3 cellular contexts compared by ENCODE assay signal in the genomic region with DNA sequence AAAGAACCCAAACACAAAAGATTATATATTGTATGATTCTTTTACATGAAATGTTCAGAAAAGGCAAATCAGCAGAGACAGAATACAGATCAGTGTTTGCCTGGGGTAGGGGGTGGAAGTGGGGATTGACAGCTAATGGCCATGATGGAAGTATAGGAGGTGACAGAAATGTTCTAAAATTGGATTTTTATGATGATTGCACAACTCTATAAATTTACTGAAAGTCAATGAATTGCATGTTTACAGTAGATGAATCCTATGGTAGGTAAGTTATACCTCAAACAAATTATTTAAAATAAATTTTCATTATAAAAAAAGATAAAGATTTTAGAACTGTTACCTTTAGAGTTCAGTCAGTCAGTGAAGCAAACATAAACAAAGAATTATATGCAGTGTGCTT.
TF ChIP-seq lines count a peak whose summit lies in the region.

No MANE protein-coding gene starts in this region.

TF ChIP-seq in GM23338, 12 proteins besides CTCF, POLR2A, EP300 and RAD21 (continues in another document):
- TF ChIP-seq POLR2AphosphoS5 (IDR thresholded peaks at IDR 0.05; ENCODE audit: low read depth) (no peak), STAT1 (IDR thresholded peaks at IDR 0.05; ENCODE audit: unreplicated experiment) (no peak), ZNF331 (CRISPR knock-in tag; IDR thresholded peaks at IDR 0.05; ENCODE audit: low read depth) (no peak), ZNF114 (CRISPR knock-in tag; IDR thresholded peaks at IDR 0.05) (no peak), EZH2phosphoT487 (IDR thresholded peaks at IDR 0.05; ENCODE audit: unreplicated experiment) (no peak), CREB1 (CRISPR knock-in tag; IDR thresholded peaks at IDR 0.05; ENCODE audit: low read depth) (no peak)
- TF ChIP-seq, protein P1, sequence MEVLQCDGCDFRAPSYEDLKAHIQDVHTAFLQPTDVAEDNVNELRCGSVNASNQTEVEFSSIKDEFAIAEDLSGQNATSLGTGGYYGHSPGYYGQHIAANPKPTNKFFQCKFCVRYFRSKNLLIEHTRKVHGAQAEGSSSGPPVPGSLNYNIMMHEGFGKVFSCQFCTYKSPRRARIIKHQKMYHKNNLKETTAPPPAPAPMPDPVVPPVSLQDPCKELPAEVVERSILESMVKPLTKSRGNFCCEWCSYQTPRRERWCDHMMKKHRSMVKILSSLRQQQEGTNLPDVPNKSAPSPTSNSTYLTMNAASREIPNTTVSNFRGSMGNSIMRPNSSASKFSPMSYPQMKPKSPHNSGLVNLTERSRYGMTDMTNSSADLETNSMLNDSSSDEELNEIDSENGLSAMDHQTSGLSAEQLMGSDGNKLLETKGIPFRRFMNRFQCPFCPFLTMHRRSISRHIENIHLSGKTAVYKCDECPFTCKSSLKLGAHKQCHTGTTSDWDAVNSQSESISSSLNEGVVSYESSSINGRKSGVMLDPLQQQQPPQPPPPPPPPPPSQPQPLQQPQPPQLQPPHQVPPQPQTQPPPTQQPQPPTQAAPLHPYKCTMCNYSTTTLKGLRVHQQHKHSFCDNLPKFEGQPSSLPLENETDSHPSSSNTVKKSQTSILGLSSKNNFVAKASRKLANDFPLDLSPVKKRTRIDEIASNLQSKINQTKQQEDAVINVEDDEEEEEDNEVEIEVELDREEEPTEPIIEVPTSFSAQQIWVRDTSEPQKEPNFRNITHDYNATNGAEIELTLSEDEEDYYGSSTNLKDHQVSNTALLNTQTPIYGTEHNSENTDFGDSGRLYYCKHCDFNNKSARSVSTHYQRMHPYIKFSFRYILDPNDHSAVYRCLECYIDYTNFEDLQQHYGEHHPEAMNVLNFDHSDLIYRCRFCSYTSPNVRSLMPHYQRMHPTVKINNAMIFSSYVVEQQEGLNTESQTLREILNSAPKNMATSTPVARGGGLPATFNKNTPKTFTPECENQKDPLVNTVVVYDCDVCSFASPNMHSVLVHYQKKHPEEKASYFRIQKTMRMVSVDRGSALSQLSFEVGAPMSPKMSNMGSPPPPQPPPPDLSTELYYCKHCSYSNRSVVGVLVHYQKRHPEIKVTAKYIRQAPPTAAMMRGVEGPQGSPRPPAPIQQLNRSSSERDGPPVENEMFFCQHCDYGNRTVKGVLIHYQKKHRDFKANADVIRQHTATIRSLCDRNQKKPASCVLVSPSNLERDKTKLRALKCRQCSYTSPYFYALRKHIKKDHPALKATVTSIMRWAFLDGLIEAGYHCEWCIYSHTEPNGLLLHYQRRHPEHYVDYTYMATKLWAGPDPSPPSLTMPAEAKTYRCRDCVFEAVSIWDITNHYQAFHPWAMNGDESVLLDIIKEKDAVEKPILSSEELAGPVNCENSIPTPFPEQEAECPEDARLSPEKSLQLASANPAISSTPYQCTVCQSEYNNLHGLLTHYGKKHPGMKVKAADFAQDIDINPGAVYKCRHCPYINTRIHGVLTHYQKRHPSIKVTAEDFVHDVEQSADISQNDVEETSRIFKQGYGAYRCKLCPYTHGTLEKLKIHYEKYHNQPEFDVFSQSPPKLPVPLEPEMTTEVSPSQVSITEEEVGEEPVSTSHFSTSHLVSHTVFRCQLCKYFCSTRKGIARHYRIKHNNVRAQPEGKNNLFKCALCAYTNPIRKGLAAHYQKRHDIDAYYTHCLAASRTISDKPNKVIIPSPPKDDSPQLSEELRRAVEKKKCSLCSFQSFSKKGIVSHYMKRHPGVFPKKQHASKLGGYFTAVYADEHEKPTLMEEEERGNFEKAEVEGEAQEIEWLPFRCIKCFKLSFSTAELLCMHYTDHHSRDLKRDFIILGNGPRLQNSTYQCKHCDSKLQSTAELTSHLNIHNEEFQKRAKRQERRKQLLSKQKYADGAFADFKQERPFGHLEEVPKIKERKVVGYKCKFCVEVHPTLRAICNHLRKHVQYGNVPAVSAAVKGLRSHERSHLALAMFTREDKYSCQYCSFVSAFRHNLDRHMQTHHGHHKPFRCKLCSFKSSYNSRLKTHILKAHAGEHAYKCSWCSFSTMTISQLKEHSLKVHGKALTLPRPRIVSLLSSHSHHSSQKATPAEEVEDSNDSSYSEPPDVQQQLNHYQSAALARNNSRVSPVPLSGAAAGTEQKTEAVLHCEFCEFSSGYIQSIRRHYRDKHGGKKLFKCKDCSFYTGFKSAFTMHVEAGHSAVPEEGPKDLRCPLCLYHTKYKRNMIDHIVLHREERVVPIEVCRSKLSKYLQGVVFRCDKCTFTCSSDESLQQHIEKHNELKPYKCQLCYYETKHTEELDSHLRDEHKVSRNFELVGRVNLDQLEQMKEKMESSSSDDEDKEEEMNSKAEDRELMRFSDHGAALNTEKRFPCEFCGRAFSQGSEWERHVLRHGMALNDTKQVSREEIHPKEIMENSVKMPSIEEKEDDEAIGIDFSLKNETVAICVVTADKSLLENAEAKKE (CRISPR knock-in tag; IDR thresholded peaks at IDR 0.05) = no peak

TF ChIP-seq in IMR-90, 13 proteins besides CTCF, POLR2A, EP300 and RAD21:
- no peak for TF ChIP-seq RCOR1 (IDR thresholded peaks at IDR 0.05; ENCODE audit: insufficient replicate concordance, low read length)
- TF ChIP-seq CEBPB (IDR thresholded peaks at IDR 0.05; ENCODE audit: low read depth, low read length) = peak; percentile 46; the same call in 1 of the 2 replicates
- TF ChIP-seq MAFK (IDR thresholded peaks at IDR 0.05; ENCODE audit: low read depth, low read length) = no peak
- TF ChIP-seq NFE2L2 (IDR thresholded peaks at IDR 0.05; ENCODE audit: low read depth, low read length) = no peak

TF ChIP-seq in K562, 482 proteins besides CTCF, POLR2A, EP300 and RAD21:
- TF ChIP-seq SUPT5H (IDR thresholded peaks at IDR 0.05) (no peak), CSDE1 (IDR thresholded peaks at IDR 0.05) (no peak), KDM2B (CRISPR knock-in tag; IDR thresholded peaks at IDR 0.05) (no peak), NONO (IDR thresholded peaks at IDR 0.05; ENCODE audit: low read depth in 2 of 2, low read length in 1 of 2) (no peak), HEY1 (CRISPR knock-in tag; IDR thresholded peaks at IDR 0.05; ENCODE audit: borderline replicate concordance) (no peak), KHSRP (IDR thresholded peaks at IDR 0.05) (no peak), NRF1 (conservative IDR thresholded peaks at IDR 0.05 in 1 of 2, IDR thresholded peaks at IDR 0.05 in 1 of 2) (no peak), TRIM28 (IDR thresholded peaks at IDR 0.05) (no peak), ZNF212 (CRISPR knock-in tag; IDR thresholded peaks at IDR 0.05) (no peak), ASH1L (IDR thresholded peaks at IDR 0.05; ENCODE audit: borderline replicate concordance, low read depth, partially characterized antibody) (no peak), NFATC3 (IDR thresholded peaks at IDR 0.05) (no peak), CEBPB (tag; IDR thresholded peaks at IDR 0.05) (peak; percentile 54; the same call in 1 of the 2 replicates), CEBPG (CRISPR knock-in tag; IDR thresholded peaks at IDR 0.05) (no peak), CEBPG (tag; conservative IDR thresholded peaks at IDR 0.05 in 1 of 2, IDR thresholded peaks at IDR 0.05 in 1 of 2) (peak in 1 of 2 experiments; percentile 63; a peak in 2 of 4 replicates)
- TF ChIP-seq, protein P2, sequence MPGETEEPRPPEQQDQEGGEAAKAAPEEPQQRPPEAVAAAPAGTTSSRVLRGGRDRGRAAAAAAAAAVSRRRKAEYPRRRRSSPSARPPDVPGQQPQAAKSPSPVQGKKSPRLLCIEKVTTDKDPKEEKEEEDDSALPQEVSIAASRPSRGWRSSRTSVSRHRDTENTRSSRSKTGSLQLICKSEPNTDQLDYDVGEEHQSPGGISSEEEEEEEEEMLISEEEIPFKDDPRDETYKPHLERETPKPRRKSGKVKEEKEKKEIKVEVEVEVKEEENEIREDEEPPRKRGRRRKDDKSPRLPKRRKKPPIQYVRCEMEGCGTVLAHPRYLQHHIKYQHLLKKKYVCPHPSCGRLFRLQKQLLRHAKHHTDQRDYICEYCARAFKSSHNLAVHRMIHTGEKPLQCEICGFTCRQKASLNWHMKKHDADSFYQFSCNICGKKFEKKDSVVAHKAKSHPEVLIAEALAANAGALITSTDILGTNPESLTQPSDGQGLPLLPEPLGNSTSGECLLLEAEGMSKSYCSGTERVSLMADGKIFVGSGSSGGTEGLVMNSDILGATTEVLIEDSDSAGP (CRISPR knock-in tag; IDR thresholded peaks at IDR 0.05) = no peak
- TF ChIP-seq, protein P3, sequence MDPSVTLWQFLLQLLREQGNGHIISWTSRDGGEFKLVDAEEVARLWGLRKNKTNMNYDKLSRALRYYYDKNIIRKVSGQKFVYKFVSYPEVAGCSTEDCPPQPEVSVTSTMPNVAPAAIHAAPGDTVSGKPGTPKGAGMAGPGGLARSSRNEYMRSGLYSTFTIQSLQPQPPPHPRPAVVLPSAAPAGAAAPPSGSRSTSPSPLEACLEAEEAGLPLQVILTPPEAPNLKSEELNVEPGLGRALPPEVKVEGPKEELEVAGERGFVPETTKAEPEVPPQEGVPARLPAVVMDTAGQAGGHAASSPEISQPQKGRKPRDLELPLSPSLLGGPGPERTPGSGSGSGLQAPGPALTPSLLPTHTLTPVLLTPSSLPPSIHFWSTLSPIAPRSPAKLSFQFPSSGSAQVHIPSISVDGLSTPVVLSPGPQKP (CRISPR knock-in tag; IDR thresholded peaks at IDR 0.05) = no peak
